1 cellular context compared by ENCODE assay signal in the genomic region with DNA sequence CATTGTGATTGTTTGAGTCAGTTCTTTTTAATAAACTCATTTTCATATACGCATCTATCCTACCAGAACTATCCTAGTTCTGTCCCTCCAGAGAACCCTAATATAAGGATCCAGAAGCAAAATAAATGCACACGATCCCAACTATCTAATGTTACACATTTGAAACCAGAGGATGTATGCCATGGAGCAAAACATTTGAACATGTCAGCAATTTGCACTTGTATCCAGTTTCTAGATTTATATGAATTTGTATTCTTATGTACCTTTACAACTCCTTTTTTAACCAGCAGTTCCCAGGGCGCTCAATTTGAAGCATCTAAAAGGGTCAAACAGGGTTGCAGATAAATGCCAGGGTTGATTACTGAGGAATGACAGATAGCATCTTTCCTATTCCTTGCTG.
TF ChIP-seq lines count a peak whose summit lies in the region.

No MANE protein-coding gene starts in this region.

TF ChIP-seq in A549, 52 proteins besides CTCF, POLR2A, EP300 and RAD21 (continued from another document):
- TF ChIP-seq, protein P1, sequence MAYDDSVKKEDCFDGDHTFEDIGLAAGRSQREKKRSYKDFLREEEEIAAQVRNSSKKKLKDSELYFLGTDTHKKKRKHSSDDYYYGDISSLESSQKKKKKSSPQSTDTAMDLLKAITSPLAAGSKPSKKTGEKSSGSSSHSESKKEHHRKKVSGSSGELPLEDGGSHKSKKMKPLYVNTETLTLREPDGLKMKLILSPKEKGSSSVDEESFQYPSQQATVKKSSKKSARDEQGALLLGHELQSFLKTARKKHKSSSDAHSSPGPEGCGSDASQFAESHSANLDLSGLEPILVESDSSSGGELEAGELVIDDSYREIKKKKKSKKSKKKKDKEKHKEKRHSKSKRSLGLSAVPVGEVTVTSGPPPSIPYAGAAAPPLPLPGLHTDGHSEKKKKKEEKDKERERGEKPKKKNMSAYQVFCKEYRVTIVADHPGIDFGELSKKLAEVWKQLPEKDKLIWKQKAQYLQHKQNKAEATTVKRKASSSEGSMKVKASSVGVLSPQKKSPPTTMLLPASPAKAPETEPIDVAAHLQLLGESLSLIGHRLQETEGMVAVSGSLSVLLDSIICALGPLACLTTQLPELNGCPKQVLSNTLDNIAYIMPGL (CRISPR knock-in tag; IDR thresholded peaks at IDR 0.05; ENCODE audit: borderline replicate concordance): no peak
- TF ChIP-seq FOXS1 (CRISPR knock-in tag; IDR thresholded peaks at IDR 0.05): no peak
- TF ChIP-seq MAZ (IDR thresholded peaks at IDR 0.05; ENCODE audit: borderline replicate concordance, low read depth, low read length): no peak
- TF ChIP-seq, protein P2, sequence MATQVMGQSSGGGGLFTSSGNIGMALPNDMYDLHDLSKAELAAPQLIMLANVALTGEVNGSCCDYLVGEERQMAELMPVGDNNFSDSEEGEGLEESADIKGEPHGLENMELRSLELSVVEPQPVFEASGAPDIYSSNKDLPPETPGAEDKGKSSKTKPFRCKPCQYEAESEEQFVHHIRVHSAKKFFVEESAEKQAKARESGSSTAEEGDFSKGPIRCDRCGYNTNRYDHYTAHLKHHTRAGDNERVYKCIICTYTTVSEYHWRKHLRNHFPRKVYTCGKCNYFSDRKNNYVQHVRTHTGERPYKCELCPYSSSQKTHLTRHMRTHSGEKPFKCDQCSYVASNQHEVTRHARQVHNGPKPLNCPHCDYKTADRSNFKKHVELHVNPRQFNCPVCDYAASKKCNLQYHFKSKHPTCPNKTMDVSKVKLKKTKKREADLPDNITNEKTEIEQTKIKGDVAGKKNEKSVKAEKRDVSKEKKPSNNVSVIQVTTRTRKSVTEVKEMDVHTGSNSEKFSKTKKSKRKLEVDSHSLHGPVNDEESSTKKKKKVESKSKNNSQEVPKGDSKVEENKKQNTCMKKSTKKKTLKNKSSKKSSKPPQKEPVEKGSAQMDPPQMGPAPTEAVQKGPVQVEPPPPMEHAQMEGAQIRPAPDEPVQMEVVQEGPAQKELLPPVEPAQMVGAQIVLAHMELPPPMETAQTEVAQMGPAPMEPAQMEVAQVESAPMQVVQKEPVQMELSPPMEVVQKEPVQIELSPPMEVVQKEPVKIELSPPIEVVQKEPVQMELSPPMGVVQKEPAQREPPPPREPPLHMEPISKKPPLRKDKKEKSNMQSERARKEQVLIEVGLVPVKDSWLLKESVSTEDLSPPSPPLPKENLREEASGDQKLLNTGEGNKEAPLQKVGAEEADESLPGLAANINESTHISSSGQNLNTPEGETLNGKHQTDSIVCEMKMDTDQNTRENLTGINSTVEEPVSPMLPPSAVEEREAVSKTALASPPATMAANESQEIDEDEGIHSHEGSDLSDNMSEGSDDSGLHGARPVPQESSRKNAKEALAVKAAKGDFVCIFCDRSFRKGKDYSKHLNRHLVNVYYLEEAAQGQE (IDR thresholded peaks at IDR 0.05): no peak
